In genomic region chr19:45717131-45717982, GRCh38 we compare ENCODE assay signal across 8 cellular contexts. TPM values are rescaled to one million over a fixed set of nuclear protein-coding genes. Genes with fewer than 3 reads are reported as not detected.
A peak's percentile ranks its signal among the peaks of the same experiment; 100 is the strongest.
DNase-seq lines count a peak whose midpoint lies in the region; ATAC-seq and TF ChIP-seq lines count a peak whose summit lies in the region.

No MANE protein-coding gene starts in this region.

- no peak for TF ChIP-seq POLR2A in testis (IDR thresholded peaks at IDR 0.05)

- H3K4me1 Mint-ChIP-seq in activated naive CD8-positive, alpha-beta T cell treated with anti-CD3 and anti-CD28 coated beads, Interleukin-2, amount 10 ng/mL, durations not matched to agents 7 days and 5 days: peaks cover 23% of the 10 kb centered on the region
- H3K4me1 Mint-ChIP-seq in glutamatergic neuron (ENCODE audit: low read depth, unreplicated experiment): peaks cover 7% of the 10 kb centered on the region

- peak; percentile 96 for DNase-seq in GM10266 (ENCODE audit: extremely low spot score)
- peak; percentile 99 for DNase-seq in NCI-H1105 treated with DMSO at 0.1 percent for 48 hours (lab: John Stamatoyannopoulos, UW)
- peak; percentile 91 for DNase-seq in SKM-1 treated with dmso at 0.1 percent for 144 hours (lab: John Stamatoyannopoulos, UW; ENCODE audit: unreplicated experiment)
- DNase-seq in activated naive CD8-positive, alpha-beta T cell treated with anti-CD3 and anti-CD28 coated beads, Interleukin-2, amount 10 ng/mL, durations not matched to agents 7 days and 5 days: peak; percentile 96
- peak; percentile 98 for DNase-seq in glutamatergic neuron
- DNase-seq in omental fat pad (ENCODE audit: low spot score): peak; percentile 86
- DNase-seq in testis: peak; percentile 99

- TF ChIP-seq CTCF in GM10266 (IDR thresholded peaks at IDR 0.05; ENCODE audit: control insufficient read depth, insufficient read depth, low read depth, missing control alignments): peak; percentile 33
- no peak for TF ChIP-seq CTCF in glutamatergic neuron (IDR thresholded peaks at IDR 0.05; ENCODE audit: partially characterized antibody, unreplicated experiment)
- TF ChIP-seq CTCF in omental fat pad (IDR thresholded peaks at IDR 0.05): no peak
- peak in 2 of 3 experiments; percentile 31 to 39 for TF ChIP-seq CTCF in testis (IDR thresholded peaks at IDR 0.05)

- no peaks in the 10 kb centered on the region for H3K9me3 Mint-ChIP-seq in activated naive CD8-positive, alpha-beta T cell treated with anti-CD3 and anti-CD28 coated beads, Interleukin-2, amount 10 ng/mL, durations not matched to agents 7 days and 5 days
- H3K9me3 Mint-ChIP-seq in glutamatergic neuron (ENCODE audit: unreplicated experiment): peaks cover 13% of the 10 kb centered on the region

- peaks cover 9% of the 10 kb centered on the region for H3K4me1 ChIP-seq in testis

- no peaks in the 10 kb centered on the region for H3K27me3 ChIP-seq in testis

- ATAC-seq in HG02642 (IDR thresholded peaks at IDR 0.05; ENCODE audit: poor library complexity, unreplicated experiment) (peak; percentile 94), omental fat pad (ENCODE audit: low FRiP score) (peak; percentile 99)
- ATAC-seq in activated naive CD8-positive, alpha-beta T cell treated with anti-CD3 and anti-CD28 coated beads, Interleukin-2, amount 10 ng/mL, durations not matched to agents 7 days and 5 days (ENCODE audit: low read depth): peak; percentile 99

- intact Hi-C loops in testis (cut with DNase I; ENCODE audit: low total_unique reads): no loop called here

- H3K4me3 ChIP-seq in testis: peak overlapping the region; percentile 51 to 80

- no peaks in the 10 kb centered on the region for H3K27me3 Mint-ChIP-seq in activated naive CD8-positive, alpha-beta T cell treated with anti-CD3 and anti-CD28 coated beads, Interleukin-2, amount 10 ng/mL, durations not matched to agents 7 days and 5 days
- no peaks in the 10 kb centered on the region for H3K27me3 Mint-ChIP-seq in glutamatergic neuron (ENCODE audit: unreplicated experiment)

- peak overlapping the region; percentile 89 for H3K27ac Mint-ChIP-seq in activated naive CD8-positive, alpha-beta T cell treated with anti-CD3 and anti-CD28 coated beads, Interleukin-2, amount 10 ng/mL, durations not matched to agents 7 days and 5 days
- H3K27ac Mint-ChIP-seq in glutamatergic neuron (ENCODE audit: unreplicated experiment): peak overlapping the region; percentile 97

- 0% methylated on average over 22 to 51 of the region's 51 CpGs for WGBS in testis, 2 donors

- POLR2A ChIA-PET in activated naive CD8-positive, alpha-beta T cell treated with anti-CD3 and anti-CD28 coated beads, Interleukin-2, amount 10 ng/mL, durations not matched to agents 7 days and 5 days (lab: Charles Lee): interaction anchor here (0.5 to 5.9 kb wide), 19 partner anchors 8 to 996 kb away, joined by 3 to 47 read pairs (median 3); partner anchors contain the start of genes BLOC1S3, CALM3, DMPK and EML2

- no peaks in the 10 kb centered on the region for H3K36me3 ChIP-seq in testis (ENCODE audit: low read depth, missing control alignments)

- H3K27ac ChIP-seq in testis: peak overlapping the region; percentile 87 to 94

- no peaks in the 10 kb centered on the region for H3K9me3 ChIP-seq in testis

- peaks cover 28% of the 10 kb centered on the region for H3K36me3 Mint-ChIP-seq in activated naive CD8-positive, alpha-beta T cell treated with anti-CD3 and anti-CD28 coated beads, Interleukin-2, amount 10 ng/mL, durations not matched to agents 7 days and 5 days
- H3K36me3 Mint-ChIP-seq in glutamatergic neuron (ENCODE audit: unreplicated experiment): no peaks in the 10 kb centered on the region

- peak overlapping the region; percentile 95 for H3K4me3 Mint-ChIP-seq in activated naive CD8-positive, alpha-beta T cell treated with anti-CD3 and anti-CD28 coated beads, Interleukin-2, amount 10 ng/mL, durations not matched to agents 7 days and 5 days
- peak overlapping the region; percentile 99 for H3K4me3 Mint-ChIP-seq in glutamatergic neuron (ENCODE audit: unreplicated experiment)

RNA-seq across cellular contexts. Expression of gene FBXO46, which starts 13.3 kb away (rescaled TPM):
- total RNA-seq in activated naive CD8-positive, alpha-beta T cell treated with anti-CD3 and anti-CD28 coated beads, Interleukin-2, amount 10 ng/mL, durations not matched to agents 7 days and 5 days: 10 to 100 TPM; 29.9 to 35.5 TPM
- 20.4 TPM for total RNA-seq in glutamatergic neuron (ENCODE audit: unreplicated experiment)
- total RNA-seq in omental fat pad: 1 to 10 TPM; 5.8 to 7.6 (median 6.7) TPM
- 10 to 100 TPM; 22.4 to 24.2 TPM for total RNA-seq in testis
- polyA plus RNA-seq in testis (ENCODE audit: insufficient read depth, low read depth, low replicate concordance): 20.1 TPM

RNA-seq across cellular contexts. Expression of gene MEIOSIN, which starts 15.9 kb away (rescaled TPM):
- total RNA-seq in activated naive CD8-positive, alpha-beta T cell treated with anti-CD3 and anti-CD28 coated beads, Interleukin-2, amount 10 ng/mL, durations not matched to agents 7 days and 5 days: not detected
- total RNA-seq in glutamatergic neuron (ENCODE audit: unreplicated experiment) (not detected), omental fat pad (not detected), testis (10 to 100 TPM in 1 of 2 donors, 1 to 10 TPM in 1; 9.2 to 13.8 TPM)
- polyA plus RNA-seq in testis (ENCODE audit: insufficient read depth, low read depth, low replicate concordance): 10.4 TPM

RNA-seq across cellular contexts. Expression of gene QPCTL, which starts 24.9 kb away (rescaled TPM):
- 1 to 10 TPM; 9.3 to 9.7 TPM for total RNA-seq in activated naive CD8-positive, alpha-beta T cell treated with anti-CD3 and anti-CD28 coated beads, Interleukin-2, amount 10 ng/mL, durations not matched to agents 7 days and 5 days
- 2.6 TPM for total RNA-seq in glutamatergic neuron (ENCODE audit: unreplicated experiment)
- 1 to 10 TPM; 2.7 to 5.8 (median 5.2) TPM for total RNA-seq in omental fat pad
- 1 to 10 TPM; 5.3 to 6.9 TPM for total RNA-seq in testis
- polyA plus RNA-seq in testis (ENCODE audit: insufficient read depth, low read depth, low replicate concordance): 3.5 TPM

RNA-seq across cellular contexts. Expression of gene SNRPD2, which starts 25.6 kb away (rescaled TPM):
- total RNA-seq in activated naive CD8-positive, alpha-beta T cell treated with anti-CD3 and anti-CD28 coated beads, Interleukin-2, amount 10 ng/mL, durations not matched to agents 7 days and 5 days: 100 to 1,000 TPM; 520 to 523 TPM
- 264 TPM for total RNA-seq in glutamatergic neuron (ENCODE audit: unreplicated experiment)
- 100 to 1,000 TPM; 104 to 194 (median 148) TPM for total RNA-seq in omental fat pad
- total RNA-seq in testis: 100 to 1,000 TPM; 111 to 128 TPM
- 242 TPM for polyA plus RNA-seq in testis (ENCODE audit: insufficient read depth, low read depth, low replicate concordance)

RNA-seq across cellular contexts. Expression of gene GIPR, which starts 49.3 kb away (rescaled TPM):
- 10 to 100 TPM; 18.4 to 19.3 TPM for total RNA-seq in activated naive CD8-positive, alpha-beta T cell treated with anti-CD3 and anti-CD28 coated beads, Interleukin-2, amount 10 ng/mL, durations not matched to agents 7 days and 5 days
- total RNA-seq in glutamatergic neuron (ENCODE audit: unreplicated experiment): 36.4 TPM
- total RNA-seq in omental fat pad: 1 to 10 TPM; 1.1 to 8.7 (median 2.5) TPM
- total RNA-seq in testis: under 1 TPM; 0.16 to 0.74 TPM
- 0.50 TPM for polyA plus RNA-seq in testis (ENCODE audit: insufficient read depth, low read depth, low replicate concordance)

Comparison
In these comparisons a context has a peak if more than half of its experiments do, and no peak if none do; other contexts are left out.
1. Peak in every context shown above with its lines: DNase-seq, ATAC-seq, H3K4me3 ChIP-seq and H3K27ac ChIP-seq.
2. CTCF ChIP-seq: peak in GM10266 (single experiment) and testis (2 of 3); none in glutamatergic neuron (single experiment) and omental fat pad (0 of 3).